ENCODE assay signal across 8 cellular contexts in the genomic region with DNA sequence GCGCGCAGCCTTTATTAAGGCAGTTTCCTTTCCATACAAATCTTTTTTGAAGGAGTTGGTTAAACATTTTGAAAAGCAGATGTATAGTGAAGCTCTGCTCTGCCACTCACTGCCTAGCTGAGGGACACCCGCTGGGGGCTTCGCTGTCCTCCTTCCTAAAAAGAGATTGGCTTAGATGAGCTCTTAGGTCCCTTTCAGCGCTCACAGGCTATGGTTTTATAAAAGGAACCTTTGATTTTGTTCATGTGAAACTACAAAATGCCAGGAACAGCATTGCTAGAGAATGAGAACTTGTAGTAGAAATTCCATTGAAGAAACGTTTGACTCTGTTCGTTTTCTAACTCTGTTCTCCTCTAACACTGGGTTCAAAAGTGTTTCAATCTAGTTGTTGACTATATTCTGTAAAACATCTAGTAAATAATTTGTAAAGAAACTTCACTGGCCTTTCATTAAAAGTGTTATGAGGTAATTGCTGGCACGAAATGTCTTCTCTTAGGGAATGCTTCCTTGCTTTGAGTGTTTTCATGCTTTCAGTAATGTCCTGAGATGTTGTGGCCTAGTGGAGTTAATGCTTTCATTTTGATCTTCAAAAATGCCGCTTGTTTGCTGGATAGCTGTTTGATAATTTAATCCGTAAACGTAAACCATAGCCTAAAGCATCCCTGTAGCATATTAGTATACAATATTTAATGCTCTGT. TPM values are rescaled to one million over a fixed set of nuclear protein-coding genes. Genes with fewer than 3 reads are reported as not detected.
A peak's percentile ranks its signal among the peaks of the same experiment; 100 is the strongest.
DNase-seq lines count a peak whose midpoint lies in the region; ATAC-seq and TF ChIP-seq lines count a peak whose summit lies in the region.

No MANE protein-coding gene starts in this region.

- H3K9me3 ChIP-seq in iPS DF 6.9 (ENCODE audit: control insufficient read depth, insufficient read depth, low read length): no peaks in the 10 kb centered on the region
- no peaks in the 10 kb centered on the region for H3K9me3 ChIP-seq in spleen

- H3K36me3 ChIP-seq in iPS DF 6.9 (ENCODE audit: control insufficient read depth, insufficient read depth, low read length): no peaks in the 10 kb centered on the region
- no peaks in the 10 kb centered on the region for H3K36me3 ChIP-seq in spleen

- WGBS in iPS DF 6.9 (ENCODE audit: insufficient coverage, insufficient read length): no CpG with 5 or more reads among the region's 11 CpGs
- WGBS in spleen, 5 donors: 12 to 22% (median 18%) methylated on average over 11 of the region's 11 CpGs

- H3K27me3 Mint-ChIP-seq in activated CD4-positive, alpha-beta T cell treated with anti-CD3 and anti-CD28 coated beads, Interleukin-2, amount 10 ng/mL, durations not matched to agents 24 days and 14 days: no peaks in the 10 kb centered on the region
- peaks cover 2% of the 10 kb centered on the region for H3K27me3 Mint-ChIP-seq in activated T-helper 1 cell treated with anti-CD3 and anti-CD28 coated beads, Interleukin-12 subunit alpha, Interleukin-12 subunit beta, Interleukin-2, Interleukin-4 antibody, amounts not matched to agents 30 ng/mL and 10 ng/mL and 1 ng/mL, durations not matched to agents 14 hours and 24 hours and 36 hours (ENCODE audit: insufficient read depth)

- no peak for TF ChIP-seq CTCF in spleen (IDR thresholded peaks at IDR 0.05 in 8 of 11, conservative IDR thresholded peaks at IDR 0.05 in 3 of 11)

- TF ChIP-seq POLR2A in spleen (IDR thresholded peaks at IDR 0.05): no peak

- H3K27ac ChIP-seq in iPS DF 6.9 (ENCODE audit: low read length): no peak overlapping the region
- peak overlapping the region in 7 of 8 donors; percentile 97 to 100 (median 99) for H3K27ac ChIP-seq in spleen

- intact Hi-C loops in activated CD4-positive, alpha-beta T cell treated with anti-CD3 and anti-CD28 coated beads, Interleukin-2, amount 10 ng/mL, durations not matched to agents 24 days and 14 days (cut with micrococcal nuclease): loop anchor here (2.0 kb wide), 1 partner anchor 14 kb away; no protein-coding TSS in a partner anchor
- intact Hi-C loops in activated T-helper 1 cell treated with anti-CD3 and anti-CD28 coated beads, Interleukin-12 subunit alpha, Interleukin-12 subunit beta, Interleukin-2, Interleukin-4 antibody, amounts not matched to agents 30 ng/mL and 10 ng/mL and 1 ng/mL, durations not matched to agents 14 hours and 24 hours and 36 hours (cut with micrococcal nuclease): loop anchor here (1.0 to 5.0 kb wide), 2 partner anchors 8 to 41 kb away; no protein-coding TSS in a partner anchor
- intact Hi-C loops in spleen (cut with DNase I; ENCODE audit: low total_unique reads): no loop called here

- H3K4me1 ChIP-seq in iPS DF 6.9 (ENCODE audit: control insufficient read depth, insufficient read depth, low read length): no peaks in the 10 kb centered on the region
- peaks cover 43 to 71% (median 54%) of the 10 kb centered on the region in 6 donors for H3K4me1 ChIP-seq in spleen

- peak overlapping the region; percentile 64; the same call in 1 of the 2 replicates for H3K4me3 ChIP-seq in iPS DF 6.9 (ENCODE audit: low read length)
- peak overlapping the region; percentile 75 to 94 (median 88) for H3K4me3 ChIP-seq in spleen

- no peaks in the 10 kb centered on the region for H3K9me3 Mint-ChIP-seq in activated CD4-positive, alpha-beta T cell treated with anti-CD3 and anti-CD28 coated beads, Interleukin-2, amount 10 ng/mL, durations not matched to agents 24 days and 14 days
- no peaks in the 10 kb centered on the region for H3K9me3 Mint-ChIP-seq in activated T-helper 1 cell treated with anti-CD3 and anti-CD28 coated beads, Interleukin-12 subunit alpha, Interleukin-12 subunit beta, Interleukin-2, Interleukin-4 antibody, amounts not matched to agents 30 ng/mL and 10 ng/mL and 1 ng/mL, durations not matched to agents 14 hours and 24 hours and 36 hours

- H3K4me1 Mint-ChIP-seq in activated CD4-positive, alpha-beta T cell treated with anti-CD3 and anti-CD28 coated beads, Interleukin-2, amount 10 ng/mL, durations not matched to agents 24 days and 14 days: peaks cover 35% of the 10 kb centered on the region
- H3K4me1 Mint-ChIP-seq in activated T-helper 1 cell treated with anti-CD3 and anti-CD28 coated beads, Interleukin-12 subunit alpha, Interleukin-12 subunit beta, Interleukin-2, Interleukin-4 antibody, amounts not matched to agents 30 ng/mL and 10 ng/mL and 1 ng/mL, durations not matched to agents 14 hours and 24 hours and 36 hours (ENCODE audit: low read depth): peaks cover 65% of the 10 kb centered on the region

- H3K36me3 Mint-ChIP-seq in activated CD4-positive, alpha-beta T cell treated with anti-CD3 and anti-CD28 coated beads, Interleukin-2, amount 10 ng/mL, durations not matched to agents 24 days and 14 days (ENCODE audit: low read depth): peaks cover 6% of the 10 kb centered on the region
- peaks cover 4% of the 10 kb centered on the region for H3K36me3 Mint-ChIP-seq in activated T-helper 1 cell treated with anti-CD3 and anti-CD28 coated beads, Interleukin-12 subunit alpha, Interleukin-12 subunit beta, Interleukin-2, Interleukin-4 antibody, amounts not matched to agents 30 ng/mL and 10 ng/mL and 1 ng/mL, durations not matched to agents 14 hours and 24 hours and 36 hours (ENCODE audit: low read depth)

- H3K27me3 ChIP-seq in iPS DF 6.9 (ENCODE audit: control insufficient read depth, insufficient read depth, low read length): no peaks in the 10 kb centered on the region
- H3K27me3 ChIP-seq in spleen (replicated peaks in 1 of 7): no peaks in the 10 kb centered on the region

- peak overlapping the region; percentile 94 for H3K4me3 Mint-ChIP-seq in activated CD4-positive, alpha-beta T cell treated with anti-CD3 and anti-CD28 coated beads, Interleukin-2, amount 10 ng/mL, durations not matched to agents 24 days and 14 days
- peak overlapping the region; percentile 99 for H3K4me3 Mint-ChIP-seq in activated T-helper 1 cell treated with anti-CD3 and anti-CD28 coated beads, Interleukin-12 subunit alpha, Interleukin-12 subunit beta, Interleukin-2, Interleukin-4 antibody, amounts not matched to agents 30 ng/mL and 10 ng/mL and 1 ng/mL, durations not matched to agents 14 hours and 24 hours and 36 hours

- H3K27ac Mint-ChIP-seq in activated CD4-positive, alpha-beta T cell treated with anti-CD3 and anti-CD28 coated beads, Interleukin-2, amount 10 ng/mL, durations not matched to agents 24 days and 14 days: peak overlapping the region; percentile 96
- peak overlapping the region; percentile 98 for H3K27ac Mint-ChIP-seq in activated T-helper 1 cell treated with anti-CD3 and anti-CD28 coated beads, Interleukin-12 subunit alpha, Interleukin-12 subunit beta, Interleukin-2, Interleukin-4 antibody, amounts not matched to agents 30 ng/mL and 10 ng/mL and 1 ng/mL, durations not matched to agents 14 hours and 24 hours and 36 hours

- peak; percentile 64 for DNase-seq in activated CD4-positive, alpha-beta T cell treated with anti-CD3 and anti-CD28 coated beads, Interleukin-2, amount 10 ng/mL, durations not matched to agents 24 days and 14 days
- no peak for DNase-seq in activated CD4-positive, alpha-beta T cell treated with anti-CD3 and anti-CD28 coated beads for 4 hours
- DNase-seq in activated T-helper 1 cell treated with anti-CD3 and anti-CD28 coated beads, Interleukin-12 subunit alpha, Interleukin-12 subunit beta, Interleukin-2, Interleukin-4 antibody, amounts not matched to agents 30 ng/mL and 10 ng/mL and 1 ng/mL, durations not matched to agents 14 hours and 24 hours and 36 hours (ENCODE audit: low spot score): no peak
- DNase-seq in iPS DF 6.9 (ENCODE audit: low read depth, low spot score): no peak
- no peak for DNase-seq in spleen
- no peak for DNase-seq in NCI-H2081 treated with DMSO at 0.1 percent for 48 hours (lab: John Stamatoyannopoulos, UW)
- DNase-seq in NCI-H345 treated with DMSO at 0.1 percent for 48 hours (lab: John Stamatoyannopoulos, UW; ENCODE audit: unreplicated experiment): no peak

- ATAC-seq in GM21360 (IDR thresholded peaks at IDR 0.05; ENCODE audit: unreplicated experiment): no peak

RNA-seq across cellular contexts. Expression of gene MARK3, which starts 1.6 kb away (rescaled TPM):
- total RNA-seq in activated CD4-positive, alpha-beta T cell treated with anti-CD3 and anti-CD28 coated beads, Interleukin-2, amount 10 ng/mL, durations not matched to agents 24 days and 14 days: 82.0 and 89.7 TPM in 2 replicates
- 89.6 and 90.6 TPM in 2 replicates for total RNA-seq in activated T-helper 1 cell treated with anti-CD3 and anti-CD28 coated beads, Interleukin-12 subunit alpha, Interleukin-12 subunit beta, Interleukin-2, Interleukin-4 antibody, amounts not matched to agents 30 ng/mL and 10 ng/mL and 1 ng/mL, durations not matched to agents 14 hours and 24 hours and 36 hours
- 100 to 1,000 TPM in 6 of 7 donors, 10 to 100 TPM in 1; 89.3 to 144 (median 114) TPM for total RNA-seq in spleen
- polyA plus RNA-seq in spleen: 10 to 100 TPM; 40.4 to 98.7 (median 70.0) TPM

RNA-seq across cellular contexts. Expression of gene EIF5, which starts 52.7 kb away (rescaled TPM):
- 258 and 260 TPM in 2 replicates for total RNA-seq in activated CD4-positive, alpha-beta T cell treated with anti-CD3 and anti-CD28 coated beads, Interleukin-2, amount 10 ng/mL, durations not matched to agents 24 days and 14 days
- total RNA-seq in activated T-helper 1 cell treated with anti-CD3 and anti-CD28 coated beads, Interleukin-12 subunit alpha, Interleukin-12 subunit beta, Interleukin-2, Interleukin-4 antibody, amounts not matched to agents 30 ng/mL and 10 ng/mL and 1 ng/mL, durations not matched to agents 14 hours and 24 hours and 36 hours: 279 and 292 TPM in 2 replicates
- total RNA-seq in spleen: 100 to 1,000 TPM; 173 to 261 (median 228) TPM
- polyA plus RNA-seq in spleen: 10 to 100 TPM; 31.9 to 60.0 (median 46.8) TPM
